Comparison of ENCODE assay signal across 18 cellular contexts in the genomic region with DNA sequence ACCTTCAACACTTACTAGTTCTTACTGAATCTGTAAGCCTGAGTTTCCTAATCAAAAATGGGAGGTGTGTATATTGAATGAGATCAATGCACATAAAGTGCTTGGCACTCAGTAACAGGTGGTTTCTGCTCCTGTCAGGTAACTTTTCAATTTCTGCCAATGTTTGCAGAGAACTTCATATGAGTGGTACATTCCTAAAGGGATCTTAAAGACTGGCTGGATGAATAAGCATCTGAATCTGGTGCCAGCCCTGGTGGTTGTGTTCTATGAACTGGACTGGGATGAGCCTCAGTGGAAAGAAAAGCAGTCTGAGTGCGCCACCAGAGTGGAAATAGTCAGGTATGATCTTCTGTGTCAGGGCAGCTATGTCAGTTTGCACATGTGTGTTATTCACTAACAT. TPM values are rescaled to one million over a fixed set of nuclear protein-coding genes. Genes with fewer than 3 reads are reported as not detected.
A peak's percentile ranks its signal among the peaks of the same experiment; 100 is the strongest.
DNase-seq lines count a peak whose midpoint lies in the region; ATAC-seq and TF ChIP-seq lines count a peak whose summit lies in the region.
"Had no signal": no experiment of that assay in that cellular context is flagged by ENCODE, and none has a peak within 500 bp of the region (broad histone marks: within the 10 kb centered on the region; RNA-seq: fewer than 3 reads in every experiment).

No MANE protein-coding gene starts in this region.

- H3K36me3 Mint-ChIP-seq in nephron (ENCODE audit: low read depth) = peaks cover 48% of the 10 kb centered on the region

- H3K27ac Mint-ChIP-seq in nephron = peak overlapping the region in 2 of 3 experiments; percentile 15 to 45
- H3K27ac Mint-ChIP-seq: B cell; CD8-positive, alpha-beta T cell; GM23338; H9 had no signal

- DNase-seq in left lung = no peak
- no peak for DNase-seq in SHP77 treated with DMSO at 0.1 percent for 48 hours (lab: John Stamatoyannopoulos, UW)
- no peak for DNase-seq in SKM-1 (lab: John Stamatoyannopoulos, UW; ENCODE audit: unreplicated experiment)
- DNase-seq: Caco-2; CD4-positive, CD25-positive, alpha-beta regulatory T cell; CD8-positive, alpha-beta T cell; DMS153; DND-41; H9 had no signal

- 85% methylated on average over 1 of the region's 1 CpG for WGBS in HUES64

- no peak overlapping the region for H3K4me3 Mint-ChIP-seq in nephron
- H3K4me3 Mint-ChIP-seq: B cell; CD8-positive, alpha-beta T cell; GM23338; H9 had no signal

- H3K4me1 ChIP-seq in HUES64 (ENCODE audit: insufficient read depth, low read length) (no peaks in the 10 kb centered on the region), left lung (peaks cover 0 to 6% of the 10 kb centered on the region in 2 donors)
- H3K4me1 ChIP-seq: BLaER1, Caco-2 had no signal

- H3K27ac ChIP-seq in HUES64 (ENCODE audit: low read depth, low read length) = no peak overlapping the region
- no peak overlapping the region for H3K27ac ChIP-seq in left lung
- H3K27ac ChIP-seq: 22Rv1, BLaER1, C4-2B had no signal

- peaks cover under 1% of the 10 kb centered on the region for H3K4me1 Mint-ChIP-seq in nephron
- H3K4me1 Mint-ChIP-seq: GM23338, H9 had no signal

- H3K9ac ChIP-seq in HUES64 (ENCODE audit: low read depth, low read length) = 0 out of 2 replicates have a peak overlapping the region, but pooled peaks have one; percentile 14
- H3K9ac ChIP-seq: BLaER1 had no signal

- H3K4me3 ChIP-seq in HUES64 (ENCODE audit: low read length) (no peak overlapping the region), left lung (no peak overlapping the region)
- H3K4me3 ChIP-seq: BLaER1, GM23338 had no signal

- no peak for TF ChIP-seq CTCF in left lung (IDR thresholded peaks at IDR 0.05)
- no peak for TF ChIP-seq CTCF in nephron (IDR thresholded peaks at IDR 0.05; ENCODE audit: unreplicated experiment in 3 of 3)

- H3K9me3 Mint-ChIP-seq in nephron = no peaks in the 10 kb centered on the region
- H3K9me3 Mint-ChIP-seq: CD4-positive, CD25-positive, alpha-beta regulatory T cell; CD8-positive, alpha-beta T cell; GM23338; H9 had no signal

- H3K9me3 ChIP-seq in HUES64 (ENCODE audit: insufficient read depth, low read depth, low read length) (no peaks in the 10 kb centered on the region), left lung (no peaks in the 10 kb centered on the region)
- H3K9me3 ChIP-seq: BLaER1, Caco-2 had no signal

- ATAC-seq in left lung = peak; percentile 82
- ATAC-seq in GM18502 (IDR thresholded peaks at IDR 0.05; ENCODE audit: poor library complexity, unreplicated experiment) = no peak
- ATAC-seq: CD8-positive, alpha-beta T cell; GM23338; HCT116 had no signal

- intact Hi-C loops in left lung (cut with DNase I) = no loop called here

- peaks cover 67% of the 10 kb centered on the region for H3K36me3 ChIP-seq in HUES64 (ENCODE audit: insufficient read depth, low read length)
- H3K36me3 ChIP-seq in left lung = peaks cover 0 to 68% of the 10 kb centered on the region in 2 donors

- H3K27me3 Mint-ChIP-seq in nephron (ENCODE audit: low read depth) = no peaks in the 10 kb centered on the region
- H3K27me3 Mint-ChIP-seq: B cell; CD4-positive, CD25-positive, alpha-beta regulatory T cell had no signal

- H3K27me3 ChIP-seq in HUES64 (ENCODE audit: insufficient read depth, low read length) (no peaks in the 10 kb centered on the region), left lung (no peaks in the 10 kb centered on the region)
- H3K27me3 ChIP-seq: BLaER1 had no signal

RNA-seq across cellular contexts. Expression of gene TRAPPC11, which starts 7.0 kb away (rescaled TPM):
- 14.0 TPM for polyA plus RNA-seq in HUES64 (2013, experiment 1 of 2)
- 17.9 TPM for polyA plus RNA-seq in HUES64 (2013, experiment 2 of 2)
- total RNA-seq in left lung = 10 to 100 TPM; 29.5 to 36.4 TPM

RNA-seq across cellular contexts. Expression of gene RWDD4, which starts 7.1 kb away (rescaled TPM):
- 16.5 TPM for polyA plus RNA-seq in HUES64 (2013, experiment 1 of 2)
- 20.3 TPM for polyA plus RNA-seq in HUES64 (2013, experiment 2 of 2)
- 10 to 100 TPM; 15.4 to 17.7 TPM for total RNA-seq in left lung
